In the genomic region with DNA sequence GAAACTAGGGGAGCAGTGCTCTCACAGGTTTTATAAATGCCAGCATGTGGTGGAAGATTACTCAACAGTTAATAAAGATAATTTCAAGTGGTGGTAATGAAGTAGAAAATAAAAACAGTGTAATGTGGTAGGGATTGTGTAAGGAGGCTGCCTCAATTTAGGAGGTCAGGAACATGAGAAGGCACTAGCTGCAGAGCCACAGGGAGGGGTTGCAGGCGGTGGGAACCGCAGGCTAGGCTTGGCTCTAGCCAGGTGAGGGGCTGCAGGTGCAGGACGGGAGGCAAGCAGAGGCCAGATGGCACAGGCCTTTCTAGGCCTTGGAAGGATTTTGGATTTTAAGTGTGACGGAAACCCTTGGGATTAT, we compare ENCODE assay signal across 8 cellular contexts. TPM values are rescaled to one million over a fixed set of nuclear protein-coding genes. Genes with fewer than 3 reads are reported as not detected.
DNase-seq lines count a peak whose midpoint lies in the region; ATAC-seq and TF ChIP-seq lines count a peak whose summit lies in the region.

No MANE protein-coding gene starts in this region.

- 28% methylated on average over 4 of the region's 4 CpGs for WGBS in HUES64

- no peak for ATAC-seq in CD4-positive, CD25-positive, alpha-beta regulatory T cell (ENCODE audit: low read depth in 2 of 2)
- ATAC-seq in GM19324 (IDR thresholded peaks at IDR 0.05; ENCODE audit: low FRiP score, unreplicated experiment) (peak; percentile 11), HG03565 (IDR thresholded peaks at IDR 0.05; ENCODE audit: unreplicated experiment) (no peak)

- H3K36me3 Mint-ChIP-seq in CD4-positive, CD25-positive, alpha-beta regulatory T cell: peaks cover 32% of the 10 kb centered on the region
- peaks cover 25% of the 10 kb centered on the region for H3K36me3 Mint-ChIP-seq in T-helper 2 cell treated with Interferon-gamma antibody and Interleukin-4, amounts not matched to agents 5 μg/mL and 100 μg/mL, for 36 hours (ENCODE audit: low read depth)

- peaks cover 7% of the 10 kb centered on the region for H3K27me3 Mint-ChIP-seq in CD4-positive, CD25-positive, alpha-beta regulatory T cell
- no peaks in the 10 kb centered on the region for H3K27me3 Mint-ChIP-seq in T-helper 2 cell treated with Interferon-gamma antibody and Interleukin-4, amounts not matched to agents 5 μg/mL and 100 μg/mL, for 36 hours (ENCODE audit: low read depth)

- peak overlapping the region; percentile 84 for H3K4me3 ChIP-seq in CD4-positive, CD25-positive, alpha-beta regulatory T cell (ENCODE audit: low read depth, low read length)
- H3K4me3 ChIP-seq in HUES64 (ENCODE audit: low read length) (peak overlapping the region; percentile 93), fibroblast of mammary gland (ENCODE audit: control insufficient read depth, low read depth, low read length) (peak overlapping the region; percentile 95), neutrophil (ENCODE audit: low read depth in 1 of 2, low read length in 1 of 2) (peak overlapping the region; percentile 79)

- peak overlapping the region; percentile 99 to 100 (median 99) for H3K27ac Mint-ChIP-seq in CD4-positive, CD25-positive, alpha-beta regulatory T cell
- H3K27ac Mint-ChIP-seq in T-helper 2 cell treated with Interferon-gamma antibody and Interleukin-4, amounts not matched to agents 5 μg/mL and 100 μg/mL, for 36 hours: peak overlapping the region; percentile 4

- no peaks in the 10 kb centered on the region for H3K27me3 ChIP-seq in CD4-positive, CD25-positive, alpha-beta regulatory T cell (ENCODE audit: control insufficient read depth, insufficient read depth, low read length)
- H3K27me3 ChIP-seq in HUES64 (ENCODE audit: insufficient read depth, low read length) (no peaks in the 10 kb centered on the region), neutrophil (no peaks in the 10 kb centered on the region)

- peak overlapping the region; percentile 94 for H3K27ac ChIP-seq in CD4-positive, CD25-positive, alpha-beta regulatory T cell (ENCODE audit: insufficient read depth, low read length, poor library complexity, severe bottlenecking)
- H3K27ac ChIP-seq in HUES64 (ENCODE audit: low read depth, low read length) (no peak overlapping the region), neutrophil (peak overlapping the region; percentile 97)

- peak overlapping the region; percentile 46 for H3K9ac ChIP-seq in HUES64 (ENCODE audit: low read depth, low read length)

- H3K9me3 Mint-ChIP-seq in CD4-positive, CD25-positive, alpha-beta regulatory T cell: no peaks in the 10 kb centered on the region
- H3K9me3 Mint-ChIP-seq in T-helper 2 cell treated with Interferon-gamma antibody and Interleukin-4, amounts not matched to agents 5 μg/mL and 100 μg/mL, for 36 hours: no peaks in the 10 kb centered on the region

- H3K9me3 ChIP-seq in CD4-positive, CD25-positive, alpha-beta regulatory T cell (ENCODE audit: control insufficient read depth in 2 of 2, low read length in 2 of 2): no peaks in the 10 kb centered on the region
- no peaks in the 10 kb centered on the region for H3K9me3 ChIP-seq in HUES64 (ENCODE audit: insufficient read depth, low read depth, low read length)
- H3K9me3 ChIP-seq in neutrophil: no peaks in the 10 kb centered on the region

- H3K36me3 ChIP-seq in CD4-positive, CD25-positive, alpha-beta regulatory T cell (ENCODE audit: control insufficient read depth, insufficient read depth, low read length): peaks cover 11% of the 10 kb centered on the region
- peaks cover 29% of the 10 kb centered on the region for H3K36me3 ChIP-seq in HUES64 (ENCODE audit: insufficient read depth, low read length)
- H3K36me3 ChIP-seq in neutrophil: peaks cover 13% of the 10 kb centered on the region

- TF ChIP-seq CTCF in fibroblast of mammary gland (conservative IDR thresholded peaks at IDR 0.05; ENCODE audit: control insufficient read depth, insufficient read depth, low read depth, low read length): no peak
- TF ChIP-seq CTCF in neutrophil (IDR thresholded peaks at IDR 0.05): no peak

- peak overlapping the region; percentile 97 to 99 (median 98) for H3K4me3 Mint-ChIP-seq in CD4-positive, CD25-positive, alpha-beta regulatory T cell
- H3K4me3 Mint-ChIP-seq in T-helper 2 cell treated with Interferon-gamma antibody and Interleukin-4, amounts not matched to agents 5 μg/mL and 100 μg/mL, for 36 hours: peak overlapping the region; percentile 96

- H3K4me1 ChIP-seq in CD4-positive, CD25-positive, alpha-beta regulatory T cell (ENCODE audit: control insufficient read depth, insufficient read depth, low read length, poor library complexity, severe bottlenecking): peaks cover 36% of the 10 kb centered on the region
- H3K4me1 ChIP-seq in HUES64 (ENCODE audit: insufficient read depth, low read length) (peaks cover 10% of the 10 kb centered on the region; the same call in 1 of the 2 replicates), neutrophil (ENCODE audit: control insufficient read depth in 1 of 2, insufficient read depth in 1 of 2, low read depth in 1 of 2, low read length in 1 of 2) (peaks cover 21 to 23% of the 10 kb centered on the region in 2 experiments)

- H3K4me1 Mint-ChIP-seq in CD4-positive, CD25-positive, alpha-beta regulatory T cell: peaks cover 31 to 73% (median 51%) of the 10 kb centered on the region in 4 donors
- H3K4me1 Mint-ChIP-seq in T-helper 2 cell treated with Interferon-gamma antibody and Interleukin-4, amounts not matched to agents 5 μg/mL and 100 μg/mL, for 36 hours (ENCODE audit: low read depth): peaks cover 29% of the 10 kb centered on the region

- DNase-seq in CD4-positive, CD25-positive, alpha-beta regulatory T cell: no peak
- DNase-seq in T-helper 2 cell treated with Interferon-gamma antibody and Interleukin-4, amounts not matched to agents 5 μg/mL and 100 μg/mL, for 36 hours (ENCODE audit: low spot score): no peak
- DNase-seq in fibroblast of mammary gland (ENCODE audit: low read depth): no peak
- no peak for DNase-seq in GOT3 (lab: John Stamatoyannopoulos, UW)

RNA-seq across cellular contexts. Expression of a gene that starts 0.8 kb away (rescaled TPM):
- 13.4 TPM for total RNA-seq in CD4-positive, CD25-positive, alpha-beta regulatory T cell
- polyA plus RNA-seq in CD4-positive, CD25-positive, alpha-beta regulatory T cell: 10 to 100 TPM; 12.6 to 16.1 (median 14.4) TPM
- polyA plus RNA-seq in HUES64 (2013, experiment 1 of 2): 8.7 TPM
- polyA plus RNA-seq in HUES64 (2013, experiment 2 of 2): 6.8 TPM

RNA-seq across cellular contexts. Expression of a gene that starts 0.9 kb away (rescaled TPM):
- total RNA-seq in CD4-positive, CD25-positive, alpha-beta regulatory T cell: 141 TPM
- polyA plus RNA-seq in CD4-positive, CD25-positive, alpha-beta regulatory T cell: 100 to 1,000 TPM in 2 of 4 donors, 10 to 100 TPM in 2; 84.5 to 108 (median 99.8) TPM
- polyA plus RNA-seq in HUES64 (2013, experiment 1 of 2): 55.4 TPM
- polyA plus RNA-seq in HUES64 (2013, experiment 2 of 2): 57.4 TPM
